18 cellular contexts compared by ENCODE assay signal in genomic region chr9:137524597-137525317, GRCh38. TPM values are rescaled to one million over a fixed set of nuclear protein-coding genes. Genes with fewer than 3 reads are reported as not detected.
DNase-seq lines count a peak whose midpoint lies in the region; ATAC-seq lines count a peak whose summit lies in the region.
"Had no signal": no experiment of that assay in that cellular context is flagged by ENCODE, and none has a peak within 500 bp of the region (broad histone marks: within the 10 kb centered on the region; RNA-seq: fewer than 3 reads in every experiment).

No MANE protein-coding gene starts in this region.

- H3K27ac ChIP-seq in BLaER1, result no peak overlapping the region
- no peak overlapping the region for H3K27ac ChIP-seq in BLaER1 treated with 17β-estradiol and CSF1 and Interleukin-3, amounts not matched to agents 10 nM and 100 nM
- H3K27ac ChIP-seq: RWPE1, SK-N-MC had no signal

- DNase-seq in left colon (no peak), RPMI8226 (no peak)
- DNase-seq: KG1; MG63; NCI-H446; NK-92 treated with Interleukin-12 subunit alpha and Interleukin-12 subunit beta, amount 100 ng/mL, for 24 hours; SIG-M5 had no signal

- no peaks in the 10 kb centered on the region for H3K27me3 Mint-ChIP-seq in activated T-helper 17 cell treated with anti-CD3 and anti-CD28 coated beads, Interleukin-2, amount 50 U/mL, for 72 hours
- H3K27me3 Mint-ChIP-seq: B cell had no signal

- intact Hi-C loops in left colon (cut with DNase I, micrococcal nuclease), result no loop called here

- peaks cover 10% of the 10 kb centered on the region; the same call in 1 of the 2 replicates for H3K9me3 ChIP-seq in BLaER1
- peaks cover 0 to 9% (median 0%) of the 10 kb centered on the region in 11 experiments; a peak in 1 of 22 replicates for H3K9me3 ChIP-seq in BLaER1 treated with 17β-estradiol and CSF1 and Interleukin-3, amounts not matched to agents 10 nM and 100 nM (replicated peaks in 1 of 11)
- H3K9me3 ChIP-seq: MG63 had no signal

- H3K4me2 ChIP-seq in BLaER1, result peak overlapping the region; percentile 65
- peak overlapping the region; percentile 62 to 93 (median 71); a peak in 18 of 22 replicates for H3K4me2 ChIP-seq in BLaER1 treated with 17β-estradiol and CSF1 and Interleukin-3, amounts not matched to agents 10 nM and 100 nM
- H3K4me2 ChIP-seq: GM23338 had no signal

- H3K36me3 ChIP-seq in BLaER1, result peaks cover 34% of the 10 kb centered on the region; the same call in 1 of the 2 replicates
- H3K36me3 ChIP-seq in BLaER1 treated with 17β-estradiol and CSF1 and Interleukin-3, amounts not matched to agents 10 nM and 100 nM, result peaks cover 0 to 22% (median 6%) of the 10 kb centered on the region in 11 experiments; a peak in 9 of 22 replicates
- H3K36me3 ChIP-seq: MG63 had no signal

- no peak for ATAC-seq in activated T-helper 17 cell treated with anti-CD3 and anti-CD28 coated beads, Interleukin-2, amount 50 U/mL, for 72 hours (replicated peaks)
- peak; percentile 32 for ATAC-seq in left colon
- ATAC-seq in HG02938 (IDR thresholded peaks at IDR 0.05; ENCODE audit: unreplicated experiment), result no peak
- ATAC-seq in GM18520 (IDR thresholded peaks at IDR 0.05; ENCODE audit: unreplicated experiment), result no peak
- ATAC-seq in GM18858 (IDR thresholded peaks at IDR 0.05; ENCODE audit: unreplicated experiment), result no peak

- no peaks in the 10 kb centered on the region for H4K20me1 ChIP-seq in BLaER1
- no peaks in the 10 kb centered on the region for H4K20me1 ChIP-seq in BLaER1 treated with 17β-estradiol and CSF1 and Interleukin-3, amounts not matched to agents 10 nM and 100 nM

- H3K4me3 Mint-ChIP-seq in activated T-helper 17 cell treated with anti-CD3 and anti-CD28 coated beads, Interleukin-2, amount 50 U/mL, for 72 hours, result peak overlapping the region; percentile 25
- H3K4me3 Mint-ChIP-seq: B cell, GM23338 had no signal

- no peaks in the 10 kb centered on the region for H3K9me3 Mint-ChIP-seq in activated T-helper 17 cell treated with anti-CD3 and anti-CD28 coated beads, Interleukin-2, amount 50 U/mL, for 72 hours
- H3K9me3 Mint-ChIP-seq: GM23338 had no signal

- H3K4me1 Mint-ChIP-seq in activated T-helper 17 cell treated with anti-CD3 and anti-CD28 coated beads, Interleukin-2, amount 50 U/mL, for 72 hours, result no peaks in the 10 kb centered on the region
- H3K4me1 Mint-ChIP-seq: GM23338 had no signal

- H3K9ac ChIP-seq in BLaER1, result no peak overlapping the region
- H3K9ac ChIP-seq in BLaER1 treated with 17β-estradiol and CSF1 and Interleukin-3, amounts not matched to agents 10 nM and 100 nM, result no peak overlapping the region

- H3K4me3 ChIP-seq in BLaER1, result no peak overlapping the region
- H3K4me3 ChIP-seq in BLaER1 treated with 17β-estradiol and CSF1 and Interleukin-3, amounts not matched to agents 10 nM and 100 nM, result no peak overlapping the region
- H3K4me3 ChIP-seq: GM23338, MG63, SK-N-MC had no signal

- H3K36me3 Mint-ChIP-seq in activated T-helper 17 cell treated with anti-CD3 and anti-CD28 coated beads, Interleukin-2, amount 50 U/mL, for 72 hours (ENCODE audit: low read depth), result no peaks in the 10 kb centered on the region

- H3K27me3 ChIP-seq in BLaER1, result no peaks in the 10 kb centered on the region
- H3K27me3 ChIP-seq in BLaER1 treated with 17β-estradiol and CSF1 and Interleukin-3, amounts not matched to agents 10 nM and 100 nM, result no peaks in the 10 kb centered on the region
- H3K27me3 ChIP-seq: MG63 had no signal

- H3K27ac Mint-ChIP-seq in activated T-helper 17 cell treated with anti-CD3 and anti-CD28 coated beads, Interleukin-2, amount 50 U/mL, for 72 hours, result no peak overlapping the region
- H3K27ac Mint-ChIP-seq: B cell, GM23338 had no signal

- H3K4me1 ChIP-seq in BLaER1, result peaks cover 60% of the 10 kb centered on the region
- H3K4me1 ChIP-seq in BLaER1 treated with 17β-estradiol and CSF1 and Interleukin-3, amounts not matched to agents 10 nM and 100 nM, result peaks cover 26 to 61% (median 43%) of the 10 kb centered on the region in 10 experiments

RNA-seq across cellular contexts. Expression of gene PNPLA7, which starts 25.4 kb away (rescaled TPM):
- total RNA-seq in activated T-helper 17 cell treated with anti-CD3 and anti-CD28 coated beads, Interleukin-2, amount 50 U/mL, for 72 hours, result 1 to 10 TPM; 2.9 to 5.1 TPM
- total RNA-seq in left colon, result 10 to 100 TPM; 18.4 to 22.4 TPM
- total RNA-seq: G401 had no signal

RNA-seq across cellular contexts. Expression of gene MRPL41, which starts 26.9 kb away (rescaled TPM):
- total RNA-seq in activated T-helper 17 cell treated with anti-CD3 and anti-CD28 coated beads, Interleukin-2, amount 50 U/mL, for 72 hours, result 10 to 100 TPM; 23.3 to 45.5 TPM
- total RNA-seq in left colon, result 100 to 1,000 TPM; 109 to 136 TPM

RNA-seq across cellular contexts. Expression of gene DPH7, which starts 54.0 kb away (rescaled TPM):
- 10 to 100 TPM; 26.7 to 35.5 TPM for total RNA-seq in activated T-helper 17 cell treated with anti-CD3 and anti-CD28 coated beads, Interleukin-2, amount 50 U/mL, for 72 hours
- total RNA-seq in left colon, result 10 to 100 TPM; 21.7 to 27.5 TPM
